In genomic region chr3:154987846-154988245, GRCh38 we compare ENCODE assay signal across 27 cellular contexts.
"Had no signal": no experiment of that assay in that cellular context is flagged by ENCODE, and none has a peak within 500 bp of the region (broad histone marks: within the 10 kb centered on the region; RNA-seq: fewer than 3 reads in every experiment).

No MANE protein-coding gene starts in this region.

- H3K36me3 Mint-ChIP-seq: natural killer cell; neural progenitor cell; stimulated activated memory B cell treated with anti-CD40 and anti-IgM and Interleukin-4, amounts not matched to agents 10 μg/mL and 1 μg/mL and 100 μg/mL, for 72 hours had no signal

- H3K27me3 ChIP-seq: neural progenitor cell, ovary, right lobe of liver, sigmoid colon, suprapubic skin, testis, tibial artery, transverse colon, upper lobe of left lung, vagina had no signal

- H3K9me3 ChIP-seq: ovary, psoas muscle, right lobe of liver, sigmoid colon, suprapubic skin, testis, tibial artery, transverse colon, upper lobe of left lung, vagina had no signal

- H3K27me3 Mint-ChIP-seq: progenitor cell of endocrine pancreas; stimulated activated memory B cell treated with anti-CD40 and anti-IgM and Interleukin-4, amounts not matched to agents 10 μg/mL and 1 μg/mL and 100 μg/mL, for 72 hours had no signal

- H3K4me3 ChIP-seq: neural progenitor cell, ovary, psoas muscle, right lobe of liver, sigmoid colon, suprapubic skin, testis, tibial artery, transverse colon, upper lobe of left lung, vagina had no signal

- H3K27ac ChIP-seq: neural progenitor cell, ovary, parathyroid adenoma, psoas muscle, right lobe of liver, sigmoid colon, suprapubic skin, testis, tibial artery, transverse colon, upper lobe of left lung, vagina had no signal

- H3K4me1 Mint-ChIP-seq: natural killer cell; nephron; neural progenitor cell; stimulated activated memory B cell treated with anti-CD40 and anti-IgM and Interleukin-4, amounts not matched to agents 10 μg/mL and 1 μg/mL and 100 μg/mL, for 72 hours; stimulated activated naive CD8-positive, alpha-beta T cell treated with anti-CD3 and anti-CD28 coated beads, Interleukin-15, amount 100 ng/mL, for 72 hours had no signal

- DNase-seq: natural killer cell; occipital lobe; ovary; psoas muscle; right cardiac atrium; right lobe of liver; sigmoid colon; small intestine; stimulated activated CD4-positive, alpha-beta T cell treated with anti-CD3 and anti-CD28 coated beads, Interleukin-15, amount 100 ng/mL, for 24 hours; stimulated activated CD4-positive, alpha-beta T cell treated with anti-CD3 and anti-CD28 coated beads, Interleukin-2, amount 100 ng/mL, for 24 hours; stimulated activated CD4-positive, alpha-beta T cell treated with anti-CD3 and anti-CD28 coated beads, Interleukin-2, amount 100 ng/mL, for 48 hours; stimulated activated CD4-positive, alpha-beta T cell treated with anti-CD3 and anti-CD28 coated beads, Interleukin-4, amount 100 ng/mL, for 24 hours; stimulated activated naive CD4-positive, alpha-beta T cell; stimulated activated naive CD8-positive, alpha-beta T cell treated with anti-CD3 and anti-CD28 coated beads, Interleukin-15, amount 100 ng/mL, for 72 hours; stimulated activated naive CD8-positive, alpha-beta T cell treated with anti-CD3 and anti-CD28 coated beads, Interleukin-15, Interleukin-2, amounts not matched to agents 100 U/mL and 50 U/mL, for 24 hours; substantia nigra; testis; tibial artery; transverse colon; upper lobe of left lung had no signal

- H3K9me3 Mint-ChIP-seq: neural progenitor cell had no signal

- H3K36me3 ChIP-seq: neural progenitor cell, ovary, right lobe of liver, sigmoid colon, suprapubic skin, tibial artery, transverse colon, upper lobe of left lung, vagina had no signal

- H3K79me2 ChIP-seq: parathyroid adenoma had no signal

- H3K4me1 ChIP-seq: neural progenitor cell, parathyroid adenoma, psoas muscle, right lobe of liver, sigmoid colon, suprapubic skin, testis, tibial artery, transverse colon, upper lobe of left lung, vagina had no signal

- H3K4me3 Mint-ChIP-seq: natural killer cell; nephron; neural progenitor cell; stimulated activated memory B cell treated with anti-CD40 and anti-IgM and Interleukin-4, amounts not matched to agents 10 μg/mL and 1 μg/mL and 100 μg/mL, for 72 hours; stimulated activated naive CD8-positive, alpha-beta T cell treated with anti-CD3 and anti-CD28 coated beads, Interleukin-15, amount 100 ng/mL, for 72 hours had no signal

- H3K9ac ChIP-seq: neural progenitor cell, parathyroid adenoma had no signal

- H3K4me2 ChIP-seq: neural progenitor cell had no signal

- ATAC-seq: psoas muscle; right cardiac atrium; right lobe of liver; stimulated activated memory B cell treated with anti-CD40 and anti-IgM and Interleukin-4, amounts not matched to agents 10 μg/mL and 1 μg/mL and 100 μg/mL, for 72 hours; stimulated activated naive CD8-positive, alpha-beta T cell treated with anti-CD3 and anti-CD28 coated beads, Interleukin-15, amount 100 ng/mL, for 72 hours; stimulated activated naive CD8-positive, alpha-beta T cell treated with anti-CD3 and anti-CD28 coated beads, Interleukin-15, Interleukin-2, amounts not matched to agents 100 U/mL and 50 U/mL, for 24 hours had no signal

- H3K27ac Mint-ChIP-seq: natural killer cell; nephron; neural progenitor cell; progenitor cell of endocrine pancreas; stimulated activated memory B cell treated with anti-CD40 and anti-IgM and Interleukin-4, amounts not matched to agents 10 μg/mL and 1 μg/mL and 100 μg/mL, for 72 hours; stimulated activated naive CD8-positive, alpha-beta T cell treated with anti-CD3 and anti-CD28 coated beads, Interleukin-15, amount 100 ng/mL, for 72 hours had no signal

- H2AFZ ChIP-seq: neural progenitor cell, parathyroid adenoma had no signal
